In the genomic region with DNA sequence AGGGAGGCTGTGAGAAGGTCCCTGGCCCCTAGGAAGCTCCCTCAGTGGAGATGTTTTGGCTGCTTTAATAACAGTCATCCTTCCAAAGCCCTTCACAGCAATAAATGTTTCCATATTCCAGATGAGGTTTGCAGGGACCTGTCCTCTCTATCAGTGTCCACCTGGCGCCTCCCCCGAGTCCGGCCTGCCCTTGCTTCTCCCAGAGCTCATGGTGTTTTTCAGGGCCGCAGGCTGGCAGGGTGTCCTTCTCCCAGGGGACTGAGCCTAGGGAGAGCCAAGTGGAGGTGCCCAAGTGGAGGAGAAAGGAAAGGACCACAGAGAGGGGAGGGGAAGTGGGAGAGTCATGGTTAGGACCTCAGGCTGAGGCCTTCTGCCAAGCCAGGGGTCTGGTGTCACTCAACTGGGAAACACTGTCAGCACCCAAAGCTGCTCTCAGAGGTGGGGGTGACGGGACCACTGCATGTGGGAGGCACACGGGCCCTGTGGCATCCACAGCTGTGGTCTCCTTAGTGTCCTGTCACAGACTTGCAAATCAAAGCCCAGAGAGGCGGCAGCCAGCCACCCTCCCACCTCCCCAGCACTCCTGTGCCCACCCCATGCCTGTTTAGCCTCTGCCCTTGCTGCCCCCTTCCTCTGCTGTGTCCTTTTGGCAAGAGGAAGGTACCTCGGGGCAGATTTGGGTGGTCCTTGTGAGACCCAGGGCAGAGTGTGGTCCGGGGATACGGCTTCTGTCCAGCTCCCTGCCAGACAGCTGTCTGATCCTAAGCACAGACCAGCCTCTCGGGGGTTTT, we compare ENCODE assay signal across 23 cellular contexts. TPM values are rescaled to one million over a fixed set of nuclear protein-coding genes. Genes with fewer than 3 reads are reported as not detected.
DNase-seq lines count a peak whose midpoint lies in the region; ATAC-seq and TF ChIP-seq lines count a peak whose summit lies in the region.
"Had no signal": no experiment of that assay in that cellular context is flagged by ENCODE, and none has a peak within 500 bp of the region (broad histone marks: within the 10 kb centered on the region; RNA-seq: fewer than 3 reads in every experiment).

No MANE protein-coding gene starts in this region.

- H3K9me3 ChIP-seq in suprapubic skin: no peaks in the 10 kb centered on the region
- H3K9me3 ChIP-seq: prostate gland, uterus had no signal

- H3K9me3 Mint-ChIP-seq in nephron progenitor cell: no peaks in the 10 kb centered on the region
- H3K9me3 Mint-ChIP-seq: activated CD4-positive, alpha-beta memory T cell treated with anti-CD3 and anti-CD28 coated beads for 36 hours; activated naive CD4-positive, alpha-beta T cell treated with anti-CD3 and anti-CD28 coated beads, Interleukin-2, amount 50 U/mL, for 72 hours; activated T-cell treated with anti-CD3 and anti-CD28 coated beads, Interleukin-2, amount 50 U/mL, for 4 hours; dendritic cell treated with granulocyte-macrophage colony-stimulating factor and Interleukin-4, amounts not matched to agents 40 ng/mL and 50 ng/mL, for 4 days; immature natural killer cell; naive thymus-derived CD8-positive, alpha-beta T cell; WTC11 had no signal

- H3K27ac ChIP-seq in suprapubic skin: no peak overlapping the region
- H3K27ac ChIP-seq: PC-9, prostate gland, uterus had no signal

- peaks cover 39% of the 10 kb centered on the region for H3K36me3 Mint-ChIP-seq in nephron progenitor cell (ENCODE audit: low read depth)
- H3K36me3 Mint-ChIP-seq: activated naive CD4-positive, alpha-beta T cell treated with anti-CD3 and anti-CD28 coated beads, Interleukin-2, amount 50 U/mL, for 72 hours had no signal

- H3K27me3 ChIP-seq in suprapubic skin: no peaks in the 10 kb centered on the region
- H3K27me3 ChIP-seq: uterus had no signal

- H3K4me3 ChIP-seq in suprapubic skin: no peak overlapping the region
- H3K4me3 ChIP-seq: PC-9, prostate gland, uterus had no signal

- peaks cover 18% of the 10 kb centered on the region for H3K4me1 Mint-ChIP-seq in nephron progenitor cell

- no peak for ATAC-seq in left cardiac atrium
- ATAC-seq in HG02973 (IDR thresholded peaks at IDR 0.05; ENCODE audit: unreplicated experiment): no peak
- ATAC-seq: activated naive CD4-positive, alpha-beta T cell treated with anti-CD3 and anti-CD28 coated beads, Interleukin-2, amount 50 U/mL, for 72 hours; activated T-cell treated with anti-CD3 and anti-CD28 coated beads, Interleukin-2, amount 50 U/mL, for 4 hours; naive thymus-derived CD8-positive, alpha-beta T cell; WTC11 had no signal

- no peak for TF ChIP-seq POLR2A in suprapubic skin (IDR thresholded peaks at IDR 0.05)

- H3K4me1 ChIP-seq in suprapubic skin: peaks cover 17% of the 10 kb centered on the region
- H3K4me1 ChIP-seq: prostate gland, uterus had no signal

- peak overlapping the region; percentile 27 for H3K27ac Mint-ChIP-seq in nephron progenitor cell
- H3K27ac Mint-ChIP-seq: activated CD4-positive, alpha-beta memory T cell treated with anti-CD3 and anti-CD28 coated beads for 36 hours; dendritic cell treated with granulocyte-macrophage colony-stimulating factor and Interleukin-4, amounts not matched to agents 40 ng/mL and 50 ng/mL, for 4 days; immature natural killer cell; WTC11 had no signal

- TF ChIP-seq EP300 in suprapubic skin (IDR thresholded peaks at IDR 0.05): no peak

- no peak overlapping the region for H3K4me3 Mint-ChIP-seq in nephron progenitor cell
- H3K4me3 Mint-ChIP-seq: activated CD4-positive, alpha-beta memory T cell treated with anti-CD3 and anti-CD28 coated beads for 36 hours; activated T-cell treated with anti-CD3 and anti-CD28 coated beads, Interleukin-2, amount 50 U/mL, for 4 hours; dendritic cell treated with granulocyte-macrophage colony-stimulating factor and Interleukin-4, amounts not matched to agents 40 ng/mL and 50 ng/mL, for 4 days; immature natural killer cell; naive thymus-derived CD8-positive, alpha-beta T cell; WTC11 had no signal

- TF ChIP-seq CTCF in nephron progenitor cell (IDR thresholded peaks at IDR 0.05) (no peak), suprapubic skin (IDR thresholded peaks at IDR 0.05) (no peak)

- H3K27me3 Mint-ChIP-seq in nephron progenitor cell (ENCODE audit: low read depth, poor library complexity): peaks cover 5% of the 10 kb centered on the region
- H3K27me3 Mint-ChIP-seq: activated CD4-positive, alpha-beta memory T cell treated with anti-CD3 and anti-CD28 coated beads for 36 hours; dendritic cell treated with granulocyte-macrophage colony-stimulating factor and Interleukin-4, amounts not matched to agents 40 ng/mL and 50 ng/mL, for 4 days; naive thymus-derived CD8-positive, alpha-beta T cell had no signal

- intact Hi-C loops in left cardiac atrium (cut with DNase I): no loop called here

- peak; percentile 61 for DNase-seq in activated effector memory CD4-positive, alpha-beta T cell treated with anti-CD3 and anti-CD28 coated beads, Interleukin-2, amount 50 U/mL, for 16 hours
- no peak for DNase-seq in activated effector memory CD4-positive, alpha-beta T cell treated with Interleukin-2 at 50 U/mL for 16 hours
- DNase-seq in left cardiac atrium: peak; percentile 16
- DNase-seq in nephron progenitor cell: no peak
- peak; percentile 60 to 67 for DNase-seq in suprapubic skin (ENCODE audit: low spot score in 2 of 2)
- DNase-seq in GDM1 (lab: John Stamatoyannopoulos, UW): no peak
- no peak for DNase-seq in NCI-H226
- DNase-seq: activated CD4-positive, alpha-beta memory T cell treated with anti-CD3 and anti-CD28 coated beads for 36 hours; activated T-cell treated with anti-CD3 and anti-CD28 coated beads, Interleukin-2, amount 50 U/mL, for 4 hours; COR-L47; DMS79 treated with DMSO at 0.1 percent for 48 hours; immature natural killer cell; KG1; naive thymus-derived CD8-positive, alpha-beta T cell; NCI-H2227 treated with DMSO at 0.1 percent for 48 hours; PC-9; stimulated activated CD4-positive, alpha-beta T cell treated with anti-CD3 and anti-CD28 coated beads, Interleukin-12 subunit alpha, Interleukin-12 subunit beta, amount 100 ng/mL, for 4 hours; uterus had no signal

- peaks cover 69% of the 10 kb centered on the region for H3K36me3 ChIP-seq in suprapubic skin
- H3K36me3 ChIP-seq: prostate gland, uterus had no signal

- WGBS in suprapubic skin: 95% methylated on average over 7 of the region's 11 CpGs

RNA-seq across cellular contexts. Expression of a gene that starts 6.4 kb away (rescaled TPM):
- total RNA-seq in left cardiac atrium: 1 to 10 TPM; 5.8 to 6.5 TPM
- under 1 TPM in 3 of 4 donors, not detected in 1; 0.34 to 0.94 (median 0.56) TPM for total RNA-seq in suprapubic skin

RNA-seq across cellular contexts. Expression of a gene that starts 25.3 kb away (rescaled TPM):
- 10 to 100 TPM; 15.0 TPM for total RNA-seq in left cardiac atrium
- total RNA-seq in suprapubic skin: 10 to 100 TPM in 2 of 4 donors, 1 to 10 TPM in 2; 3.2 to 12.5 (median 8.7) TPM

RNA-seq across cellular contexts. Expression of a gene that starts 45.7 kb away (rescaled TPM):
- total RNA-seq in left cardiac atrium: 10 to 100 TPM; 46.6 to 54.8 TPM
- total RNA-seq in suprapubic skin: 10 to 100 TPM; 54.2 to 73.9 (median 61.3) TPM

RNA-seq across cellular contexts. Expression of a gene that starts 59.8 kb away (rescaled TPM):
- 10 to 100 TPM in 1 of 2 donors, 1 to 10 TPM in 1; 5.6 to 10.0 TPM for total RNA-seq in left cardiac atrium
- 1 to 10 TPM in 2 of 4 donors, under 1 TPM in 1, not detected in 1; 0.60 to 3.9 (median 2.1) TPM for total RNA-seq in suprapubic skin

Comparison
In these comparisons a context has a peak if more than half of its experiments do, and no peak if none do; other contexts are left out.
1. DNase-seq: peak in activated effector memory CD4-positive, alpha-beta T cell treated with anti-CD3 and anti-CD28 coated beads, Interleukin-2, amount 50 U/mL, for 16 hours (single experiment), left cardiac atrium (single experiment) and suprapubic skin (2 of 2); none in activated effector memory CD4-positive, alpha-beta T cell treated with Interleukin-2 at 50 U/mL for 16 hours (single experiment), nephron progenitor cell (single experiment), GDM1 (single experiment) and NCI-H226 (single experiment).